ENCODE assay signal across 8 cellular contexts in the genomic region with DNA sequence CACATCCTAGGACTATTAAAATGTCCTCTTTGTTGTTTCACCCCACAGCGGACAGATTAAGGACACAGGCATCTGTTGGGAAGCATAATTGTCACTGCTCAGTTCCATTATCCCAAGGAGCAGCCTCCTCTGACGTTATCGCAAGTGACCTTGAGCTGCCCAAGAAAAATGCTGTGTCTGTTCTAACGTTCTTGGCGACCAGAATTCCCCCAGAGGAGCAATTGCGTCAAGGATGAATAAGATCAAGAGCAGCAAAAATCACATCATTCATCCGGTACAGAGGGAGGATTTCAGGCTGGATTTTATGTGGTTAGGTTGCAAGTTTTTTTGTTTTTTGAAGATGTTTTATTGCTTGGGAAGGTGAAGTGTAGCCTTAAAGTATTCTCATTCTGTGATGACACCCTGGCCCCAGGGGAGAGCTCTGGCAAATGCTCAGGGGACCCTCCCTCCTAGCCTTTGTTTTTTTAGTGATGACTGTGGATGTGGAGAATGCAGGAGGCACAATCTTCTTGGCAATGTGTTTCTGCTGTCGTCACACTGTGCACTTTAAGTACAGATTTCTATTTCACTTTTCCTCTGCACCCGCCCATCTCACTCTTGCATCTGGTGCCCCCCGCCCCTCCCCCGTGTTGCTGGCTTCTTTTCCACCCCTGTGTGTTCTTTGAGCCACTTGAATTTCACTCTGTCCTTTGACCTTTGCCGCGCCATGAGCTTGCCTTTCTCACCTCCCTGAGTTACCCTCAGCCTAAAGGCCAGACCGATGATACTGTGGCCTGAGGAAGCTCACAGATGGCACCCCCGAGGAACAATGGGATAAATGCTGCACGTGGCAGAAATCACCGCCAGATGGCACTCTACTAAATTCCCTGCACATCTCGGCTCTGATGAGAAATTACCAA.
A peak's percentile ranks its signal among the peaks of the same experiment; 100 is the strongest.
DNase-seq lines count a peak whose midpoint lies in the region; ATAC-seq lines count a peak whose summit lies in the region.

No MANE protein-coding gene starts in this region.

- no peaks in the 10 kb centered on the region for H3K9me3 Mint-ChIP-seq in activated T-helper 17 cell treated with anti-CD3 and anti-CD28 coated beads, Interleukin-2, amount 50 U/mL, for 72 hours

- H3K4me1 ChIP-seq in neuronal stem cell (ENCODE audit: control insufficient read depth in 2 of 2, insufficient read depth in 1 of 2, low read depth in 1 of 2, low read length in 2 of 2): peaks cover 8 to 12% of the 10 kb centered on the region in 2 donors
- peaks cover 0 to 13% (median 5%) of the 10 kb centered on the region in 5 donors for H3K4me1 ChIP-seq in subcutaneous abdominal adipose tissue (ENCODE audit: control insufficient read depth in 5 of 5, insufficient read depth in 5 of 5, low read length in 5 of 5)

- no peak overlapping the region for H2BK5ac ChIP-seq in neuronal stem cell (ENCODE audit: low read length)

- no peak overlapping the region for H4K91ac ChIP-seq in neuronal stem cell (ENCODE audit: low read depth, low read length, poor library complexity)

- H2BK120ac ChIP-seq in neuronal stem cell (ENCODE audit: low read depth, low read length): no peak overlapping the region

- no peaks in the 10 kb centered on the region for H3K79me1 ChIP-seq in neuronal stem cell (ENCODE audit: low read depth, low read length)

- H3K27me3 ChIP-seq in neuronal stem cell (ENCODE audit: control insufficient read depth in 3 of 3, insufficient read depth in 3 of 3, low read depth in 1 of 3, low read length in 3 of 3): no peaks in the 10 kb centered on the region
- H3K27me3 ChIP-seq in subcutaneous abdominal adipose tissue (ENCODE audit: control insufficient read depth in 5 of 5, insufficient read depth in 4 of 5, low read length in 5 of 5): peaks cover 0 to 5% (median 0%) of the 10 kb centered on the region in 5 donors

- no peak overlapping the region for H2BK15ac ChIP-seq in neuronal stem cell (ENCODE audit: low read length)

- peak; percentile 84 for ATAC-seq in activated T-helper 17 cell treated with anti-CD3 and anti-CD28 coated beads, Interleukin-2, amount 50 U/mL, for 72 hours (replicated peaks)

- peaks cover 42% of the 10 kb centered on the region for H3K4me1 Mint-ChIP-seq in activated T-helper 17 cell treated with anti-CD3 and anti-CD28 coated beads, Interleukin-2, amount 50 U/mL, for 72 hours

- DNase-seq in DMS79 treated with DMSO at 0.1 percent for 48 hours (lab: John Stamatoyannopoulos, UW) (peak; percentile 38), DMS79 (lab: John Stamatoyannopoulos, UW) (no peak), HPDE6-E6E7 (ENCODE audit: extremely low spot score) (peak; percentile 58), RPMI8226 (peak; percentile 60), fibroblast of the conjunctiva (ENCODE audit: low read depth) (peak; percentile 82), neuronal stem cell (ENCODE audit: low spot score) (peak; percentile 67)

- no peak overlapping the region for H3K9ac ChIP-seq in neuronal stem cell (ENCODE audit: low read depth, low read length, poor library complexity)
- no peak overlapping the region for H3K9ac ChIP-seq in subcutaneous abdominal adipose tissue (ENCODE audit: low read length in 5 of 5)

- H3K27ac ChIP-seq in neuronal stem cell (replicated peaks; ENCODE audit: low read length): no peak overlapping the region
- peak overlapping the region; percentile 23 for H3K27ac ChIP-seq in subcutaneous abdominal adipose tissue (ENCODE audit: low read depth, low read length)

- peak overlapping the region; percentile 45 for H3K18ac ChIP-seq in neuronal stem cell (ENCODE audit: low read length)

- H3K4me3 ChIP-seq in neuronal stem cell (ENCODE audit: low read length in 2 of 2) (peak overlapping the region in 1 of 2 donors; percentile 2), subcutaneous abdominal adipose tissue (ENCODE audit: low read depth in 1 of 5, low read length in 5 of 5) (peak overlapping the region in 1 of 5 donors; percentile 11)

- H3K4me2 ChIP-seq in neuronal stem cell (ENCODE audit: insufficient read depth, low read length, poor library complexity, severe bottlenecking): no peak overlapping the region

- H2BK12ac ChIP-seq in neuronal stem cell (ENCODE audit: low read length): no peak overlapping the region

- H2AFZ ChIP-seq in neuronal stem cell (ENCODE audit: low read length): peak overlapping the region; percentile 76

- no peaks in the 10 kb centered on the region for H3K36me3 ChIP-seq in neuronal stem cell (replicated peaks in 1 of 2; ENCODE audit: control insufficient read depth in 2 of 2, insufficient read depth in 2 of 2, low read length in 2 of 2)
- no peaks in the 10 kb centered on the region for H3K36me3 ChIP-seq in subcutaneous abdominal adipose tissue (ENCODE audit: control insufficient read depth in 5 of 5, insufficient read depth in 5 of 5, low read length in 5 of 5)

- WGBS in neuronal stem cell (ENCODE audit: extremely low coverage in 2 of 2, insufficient read length in 2 of 2, insufficient replicate concordance in 1 of 2), 2 donors: no CpG with 5 or more reads among the region's 18 CpGs

- no peaks in the 10 kb centered on the region for H3K36me3 Mint-ChIP-seq in activated T-helper 17 cell treated with anti-CD3 and anti-CD28 coated beads, Interleukin-2, amount 50 U/mL, for 72 hours (ENCODE audit: low read depth)

- peaks cover 4% of the 10 kb centered on the region for H3K27me3 Mint-ChIP-seq in activated T-helper 17 cell treated with anti-CD3 and anti-CD28 coated beads, Interleukin-2, amount 50 U/mL, for 72 hours

- peak overlapping the region; percentile 93 for H3K27ac Mint-ChIP-seq in activated T-helper 17 cell treated with anti-CD3 and anti-CD28 coated beads, Interleukin-2, amount 50 U/mL, for 72 hours

- peak overlapping the region; percentile 80 for H3K4me3 Mint-ChIP-seq in activated T-helper 17 cell treated with anti-CD3 and anti-CD28 coated beads, Interleukin-2, amount 50 U/mL, for 72 hours

- H3K23ac ChIP-seq in neuronal stem cell (ENCODE audit: low read depth, low read length, poor library complexity): no peak overlapping the region

- H2AK5ac ChIP-seq in neuronal stem cell (ENCODE audit: low read depth, low read length): peak overlapping the region; percentile 25

- H3K9me3 ChIP-seq in neuronal stem cell (replicated peaks in 1 of 2; ENCODE audit: control insufficient read depth in 2 of 2, insufficient read depth in 1 of 2, low read depth in 1 of 2, low read length in 2 of 2) (no peaks in the 10 kb centered on the region), subcutaneous abdominal adipose tissue (ENCODE audit: control insufficient read depth in 5 of 5, low read length in 5 of 5) (no peaks in the 10 kb centered on the region)

- H3K4ac ChIP-seq in neuronal stem cell (ENCODE audit: low read length): no peak overlapping the region

- no peak overlapping the region for H4K8ac ChIP-seq in neuronal stem cell (ENCODE audit: low read depth, low read length)

- H3K14ac ChIP-seq in neuronal stem cell (ENCODE audit: low read length): no peak overlapping the region
